Comparison of ENCODE assay signal across 23 cellular contexts in genomic region chr10:58070964-58071363, GRCh38.
DNase-seq lines count a peak whose midpoint lies in the region; ATAC-seq, FAIRE-seq and TF ChIP-seq lines count a peak whose summit lies in the region.
"Had no signal": no experiment of that assay in that cellular context is flagged by ENCODE, and none has a peak within 500 bp of the region (broad histone marks: within the 10 kb centered on the region; RNA-seq: fewer than 3 reads in every experiment).

No MANE protein-coding gene starts in this region.

- no peaks in the 10 kb centered on the region for H3K9me3 ChIP-seq in MG63
- H3K9me3 ChIP-seq: HAP-1, SK-N-SH had no signal

- peak; percentile 88 for DNase-seq in MG63
- DNase-seq in NCI-H2081 (lab: John Stamatoyannopoulos, UW) = peak; percentile 52 to 86
- DNase-seq in astrocyte of the cerebellum (ENCODE audit: low read depth) = peak; percentile 9
- no peak for DNase-seq in urothelium cell line (ENCODE audit: low spot score)
- no peak for DNase-seq in stimulated activated CD4-positive, alpha-beta T cell treated with anti-CD3 and anti-CD28 coated beads, Interleukin-4, amount 100 ng/mL, for 24 hours
- DNase-seq: DMS153; DND-41; GOT3; NCI-H1105 treated with DMSO at 0.1 percent for 48 hours; NCI-H146; NCI-H1930; NCI-H2171; NCI-H226; NCI-H510A treated with DMSO at 0.1 percent for 48 hours; NCI-H748 treated with DMSO at 0.1 percent for 48 hours; NK-92 treated with Interleukin-12 subunit alpha and Interleukin-12 subunit beta, amount 100 ng/mL, for 24 hours; PC-3; SK-N-SH; SW 1271; T-helper 17 cell had no signal

- no peak for TF ChIP-seq CTCF in astrocyte of the cerebellum (IDR thresholded peaks at IDR 0.05; ENCODE audit: low read depth, low read length, missing control alignments)

- ATAC-seq in GM19397 (IDR thresholded peaks at IDR 0.05; ENCODE audit: unreplicated experiment) = no peak
- ATAC-seq in GM21528 (IDR thresholded peaks at IDR 0.05; ENCODE audit: low FRiP score, unreplicated experiment) = no peak
- ATAC-seq: PC-3, T-helper 17 cell had no signal

- in situ Hi-C loops in astrocyte of the cerebellum (cut with HindIII; ENCODE audit: low sequenced_read_pairs) = no loop called here

- H3K4me3 ChIP-seq in MG63 = no peak overlapping the region
- no peak overlapping the region for H3K4me3 ChIP-seq in astrocyte of the cerebellum (ENCODE audit: low read depth, low read length)
- H3K4me3 ChIP-seq: HAP-1 had no signal

- no peaks in the 10 kb centered on the region; the same call in 1 of the 2 replicates for H3K27me3 ChIP-seq in MG63

- no peaks in the 10 kb centered on the region for H3K36me3 ChIP-seq in MG63
- H3K36me3 ChIP-seq: HAP-1 had no signal

- FAIRE-seq in urothelium cell line (lab: Jason Lieb, UNC) = peak; percentile 32

Comparison
In these comparisons a context has a peak if more than half of its experiments do, and no peak if none do; other contexts are left out.
1. DNase-seq: peak in MG63 (single experiment), NCI-H2081 (2 of 2) and astrocyte of the cerebellum (single experiment); none in urothelium cell line (single experiment) and stimulated activated CD4-positive, alpha-beta T cell treated with anti-CD3 and anti-CD28 coated beads, Interleukin-4, amount 100 ng/mL, for 24 hours (single experiment).